Comparison of ENCODE assay signal across 21 cellular contexts in the genomic region with DNA sequence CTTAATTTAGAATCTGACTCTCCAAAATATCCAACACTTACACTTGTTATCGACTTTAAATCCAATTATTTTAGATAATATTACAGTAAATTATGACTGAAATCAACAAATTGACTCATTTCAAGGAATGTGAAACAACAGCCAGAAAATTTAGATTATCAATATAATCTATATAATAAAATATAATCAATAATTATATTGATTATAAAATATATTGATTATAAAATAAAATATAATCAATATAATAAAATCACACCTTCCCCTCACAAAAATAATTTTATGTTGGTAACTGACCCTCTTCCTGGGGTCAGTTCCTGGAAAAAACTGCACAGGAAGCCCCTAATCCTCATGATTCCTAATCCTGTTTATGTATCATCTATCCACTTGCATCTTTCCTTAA.
A peak's percentile ranks its signal among the peaks of the same experiment; 100 is the strongest.
DNase-seq lines count a peak whose midpoint lies in the region; ATAC-seq and TF ChIP-seq lines count a peak whose summit lies in the region.
"Had no signal": no experiment of that assay in that cellular context is flagged by ENCODE, and none has a peak within 500 bp of the region (broad histone marks: within the 10 kb centered on the region; RNA-seq: fewer than 3 reads in every experiment).

No MANE protein-coding gene starts in this region.

- H3K23ac ChIP-seq in mesenchymal stem cell (ENCODE audit: low read length in 2 of 2): no peak overlapping the region

- no peak overlapping the region for H4K91ac ChIP-seq in mesenchymal stem cell (ENCODE audit: low read length)

- peaks cover 1% of the 10 kb centered on the region for H3K79me1 ChIP-seq in mesenchymal stem cell (replicated peaks; ENCODE audit: low read length, poor library complexity, severe bottlenecking)

- intact Hi-C loops in left ventricle myocardium inferior (cut with micrococcal nuclease) (no loop called here), right cardiac atrium (cut with DNase I) (no loop called here)
- intact Hi-C loops in dendritic cell treated with granulocyte-macrophage colony-stimulating factor and Interleukin-4, amounts not matched to agents 40 ng/mL and 50 ng/mL, for 4 days (cut with micrococcal nuclease): no loop called here

- H3K4me3 ChIP-seq in left ventricle myocardium inferior (no peak overlapping the region), right cardiac atrium (ENCODE audit: low read length) (no peak overlapping the region), parathyroid adenoma (ENCODE audit: low read depth, low read length) (no peak overlapping the region), mesenchymal stem cell (ENCODE audit: insufficient read depth in 1 of 2, low read depth in 1 of 2, low read length in 2 of 2) (no peak overlapping the region)
- H3K4me3 ChIP-seq: sigmoid colon had no signal

- H3K4me2 ChIP-seq in parathyroid adenoma (ENCODE audit: low read length) (no peak overlapping the region), mesenchymal stem cell (ENCODE audit: low read length, poor library complexity, severe bottlenecking) (no peak overlapping the region)

- peaks cover 5% of the 10 kb centered on the region for H3K36me3 Mint-ChIP-seq in dendritic cell treated with granulocyte-macrophage colony-stimulating factor and Interleukin-4, amounts not matched to agents 40 ng/mL and 50 ng/mL, for 4 days (ENCODE audit: low read depth)

- TF ChIP-seq CTCF in left ventricle myocardium inferior (IDR thresholded peaks at IDR 0.05; ENCODE audit: borderline replicate concordance) (no peak), parathyroid adenoma (IDR thresholded peaks at IDR 0.05) (no peak)

- no peak for DNase-seq in left ventricle myocardium inferior
- no peak for DNase-seq in right cardiac atrium
- DNase-seq in mesenchymal stem cell: no peak
- no peak for DNase-seq in dermis blood vessel endothelial cell
- no peak for DNase-seq in NCI-H446 (lab: John Stamatoyannopoulos, UW)
- DNase-seq in DMS79 (lab: John Stamatoyannopoulos, UW): no peak
- DNase-seq: ACHN; activated CD8-positive, alpha-beta memory T cell treated with anti-CD3 and anti-CD28 coated beads for 24 hours; activated naive CD4-positive, alpha-beta T cell treated with anti-CD3 and anti-CD28 coated beads, Interleukin-2, amount 50 U/mL, for 16 hours; activated T-cell treated with anti-CD3 and anti-CD28 coated beads, Interleukin-2, amount 50 U/mL, for 72 hours; cerebellar nuclear complex; effector memory CD8-positive, alpha-beta T cell; glutamatergic neuron; naive thymus-derived CD8-positive, alpha-beta T cell; NCI-H1105 treated with DMSO at 0.1 percent for 48 hours; NCI-H524; sigmoid colon; stimulated activated naive B cell treated with anti-CD40 and anti-IgM and Interleukin-4, amounts not matched to agents 10 μg/mL and 1 μg/mL and 100 μg/mL, for 72 hours had no signal

- H2AK5ac ChIP-seq in mesenchymal stem cell (ENCODE audit: low read length, severe bottlenecking): no peak overlapping the region

- H3K27me3 Mint-ChIP-seq in dendritic cell treated with granulocyte-macrophage colony-stimulating factor and Interleukin-4, amounts not matched to agents 40 ng/mL and 50 ng/mL, for 4 days: peaks cover 3% of the 10 kb centered on the region
- H3K27me3 Mint-ChIP-seq: effector memory CD8-positive, alpha-beta T cell; naive thymus-derived CD8-positive, alpha-beta T cell; stimulated activated naive B cell treated with anti-CD40 and anti-IgM and Interleukin-4, amounts not matched to agents 10 μg/mL and 1 μg/mL and 100 μg/mL, for 72 hours had no signal

- H3K18ac ChIP-seq in mesenchymal stem cell (ENCODE audit: low read depth in 1 of 2, low read length in 2 of 2): no peak overlapping the region

- peak overlapping the region; percentile 82 for H3K27ac Mint-ChIP-seq in dendritic cell treated with granulocyte-macrophage colony-stimulating factor and Interleukin-4, amounts not matched to agents 40 ng/mL and 50 ng/mL, for 4 days

- H3K36me3 ChIP-seq in left ventricle myocardium inferior: no peaks in the 10 kb centered on the region
- no peaks in the 10 kb centered on the region for H3K36me3 ChIP-seq in parathyroid adenoma (ENCODE audit: control insufficient read depth, insufficient read depth, low read length)
- no peaks in the 10 kb centered on the region for H3K36me3 ChIP-seq in mesenchymal stem cell (ENCODE audit: control insufficient read depth in 1 of 2, insufficient read depth in 2 of 2, low read depth in 1 of 2, low read length in 2 of 2)
- H3K36me3 ChIP-seq: sigmoid colon had no signal

- H3K4me1 Mint-ChIP-seq in dendritic cell treated with granulocyte-macrophage colony-stimulating factor and Interleukin-4, amounts not matched to agents 40 ng/mL and 50 ng/mL, for 4 days (ENCODE audit: low read depth): peaks cover 65% of the 10 kb centered on the region

- H3K9me3 ChIP-seq in left ventricle myocardium inferior (replicated peaks) (no peaks in the 10 kb centered on the region), right cardiac atrium (ENCODE audit: control insufficient read depth, low read length) (no peaks in the 10 kb centered on the region), parathyroid adenoma (ENCODE audit: control insufficient read depth, low read length) (no peaks in the 10 kb centered on the region), mesenchymal stem cell (ENCODE audit: control insufficient read depth, low read length) (peaks cover 4% of the 10 kb centered on the region)
- H3K9me3 ChIP-seq: sigmoid colon had no signal

- ATAC-seq in right cardiac atrium: no peak
- ATAC-seq: activated T-cell treated with anti-CD3 and anti-CD28 coated beads, Interleukin-2, amount 50 U/mL, for 72 hours; effector memory CD8-positive, alpha-beta T cell; naive thymus-derived CD8-positive, alpha-beta T cell had no signal

- no peaks in the 10 kb centered on the region for H3K79me2 ChIP-seq in parathyroid adenoma

- H2BK5ac ChIP-seq in mesenchymal stem cell (ENCODE audit: low read depth, low read length, poor library complexity, severe bottlenecking): no peak overlapping the region

- H3K14ac ChIP-seq in mesenchymal stem cell (ENCODE audit: low read length in 2 of 2): no peak overlapping the region

- no peak overlapping the region for H3K4me3 Mint-ChIP-seq in dendritic cell treated with granulocyte-macrophage colony-stimulating factor and Interleukin-4, amounts not matched to agents 40 ng/mL and 50 ng/mL, for 4 days
- H3K4me3 Mint-ChIP-seq: activated T-cell treated with anti-CD3 and anti-CD28 coated beads, Interleukin-2, amount 50 U/mL, for 72 hours; effector memory CD8-positive, alpha-beta T cell; naive thymus-derived CD8-positive, alpha-beta T cell; stimulated activated naive B cell treated with anti-CD40 and anti-IgM and Interleukin-4, amounts not matched to agents 10 μg/mL and 1 μg/mL and 100 μg/mL, for 72 hours had no signal

- 97% methylated on average over 1 of the region's 1 CpG for WGBS in right cardiac atrium
- WGBS in mesenchymal stem cell: 100% methylated on average over 1 of the region's 1 CpG

- no peak overlapping the region for H2BK120ac ChIP-seq in mesenchymal stem cell (ENCODE audit: low read depth, low read length)

- H2BK12ac ChIP-seq in mesenchymal stem cell (ENCODE audit: low read length in 2 of 2): no peak overlapping the region

- H3K27me3 ChIP-seq in left ventricle myocardium inferior (ENCODE audit: low read depth) (no peaks in the 10 kb centered on the region), right cardiac atrium (ENCODE audit: control insufficient read depth, insufficient read depth) (no peaks in the 10 kb centered on the region), parathyroid adenoma (ENCODE audit: control insufficient read depth, insufficient read depth, low read length) (no peaks in the 10 kb centered on the region), mesenchymal stem cell (ENCODE audit: control insufficient read depth in 1 of 2, insufficient read depth in 1 of 2, low read length in 2 of 2) (no peaks in the 10 kb centered on the region)
- H3K27me3 ChIP-seq: sigmoid colon had no signal

- no peaks in the 10 kb centered on the region for H3K9me3 Mint-ChIP-seq in dendritic cell treated with granulocyte-macrophage colony-stimulating factor and Interleukin-4, amounts not matched to agents 40 ng/mL and 50 ng/mL, for 4 days
- H3K9me3 Mint-ChIP-seq: activated T-cell treated with anti-CD3 and anti-CD28 coated beads, Interleukin-2, amount 50 U/mL, for 72 hours; effector memory CD8-positive, alpha-beta T cell had no signal

- no peak overlapping the region for H2AFZ ChIP-seq in parathyroid adenoma
- no peak overlapping the region for H2AFZ ChIP-seq in mesenchymal stem cell (ENCODE audit: low read depth, low read length)

- H2BK15ac ChIP-seq in mesenchymal stem cell (ENCODE audit: low read depth, poor library complexity, severe bottlenecking): no peak overlapping the region

- H3K27ac ChIP-seq in left ventricle myocardium inferior (replicated peaks): peak overlapping the region; percentile 18
- H3K27ac ChIP-seq in right cardiac atrium (ENCODE audit: low read length): no peak overlapping the region
- H3K27ac ChIP-seq in parathyroid adenoma: peak overlapping the region; percentile 83
- H3K27ac ChIP-seq in mesenchymal stem cell (ENCODE audit: low read length, poor library complexity, severe bottlenecking): no peak overlapping the region
- H3K27ac ChIP-seq: C4-2B had no signal

- no peak overlapping the region for H3K4ac ChIP-seq in mesenchymal stem cell (ENCODE audit: low read depth in 1 of 2, low read length in 2 of 2)

- no peak overlapping the region for H4K8ac ChIP-seq in mesenchymal stem cell (ENCODE audit: low read length)

- H3K4me1 ChIP-seq in left ventricle myocardium inferior (peaks cover 37% of the 10 kb centered on the region), right cardiac atrium (ENCODE audit: control insufficient read depth, insufficient read depth, low read length) (peaks cover 3% of the 10 kb centered on the region), parathyroid adenoma (peaks cover 35% of the 10 kb centered on the region), mesenchymal stem cell (ENCODE audit: control insufficient read depth, insufficient read depth, low read depth, low read length) (peaks cover 9% of the 10 kb centered on the region)

- H3K9ac ChIP-seq in parathyroid adenoma (no peak overlapping the region), mesenchymal stem cell (ENCODE audit: low read length) (no peak overlapping the region)

Comparison
In these comparisons a context has a peak if more than half of its experiments do, and no peak if none do; other contexts are left out.
1. H3K27ac ChIP-seq: peak in left ventricle myocardium inferior (single experiment) and parathyroid adenoma (single experiment); none in right cardiac atrium (single experiment) and mesenchymal stem cell (single experiment).